ENCODE assay signal across 1 cellular context in the genomic region with DNA sequence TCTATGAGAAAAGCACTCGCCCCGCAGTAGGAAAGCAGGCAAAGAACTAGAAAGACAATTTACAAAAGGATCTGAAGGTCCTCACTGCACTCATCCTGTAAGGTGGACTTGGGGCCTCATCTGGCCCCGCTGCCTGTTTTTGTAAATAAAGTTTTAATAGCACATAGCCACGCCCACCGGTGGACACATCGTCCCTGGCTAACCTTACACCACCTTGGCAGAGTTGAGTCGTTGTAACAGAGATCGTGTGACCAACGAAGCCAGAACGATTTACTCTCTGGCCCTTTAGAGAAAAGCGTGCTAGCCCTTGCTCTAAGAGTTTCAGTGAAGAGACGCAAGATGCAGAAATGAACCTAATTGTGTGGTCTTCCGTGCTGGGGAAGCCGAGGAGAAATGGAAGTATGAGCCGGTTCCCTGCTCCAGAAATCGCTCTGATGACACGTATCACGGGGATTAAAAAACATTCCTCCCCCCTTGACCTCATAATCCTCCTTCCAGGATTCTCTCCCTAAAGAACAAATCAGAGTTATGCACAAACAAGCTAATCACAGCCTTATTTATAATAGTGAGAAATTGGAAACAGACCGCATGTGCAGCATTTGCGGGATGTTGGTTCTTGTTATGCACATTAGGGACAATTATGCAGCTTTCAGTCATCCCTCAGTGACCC.
TF ChIP-seq lines count a peak whose summit lies in the region.

No MANE protein-coding gene starts in this region.

TF ChIP-seq in K562, 482 proteins besides CTCF, POLR2A, EP300 and RAD21 (continued from another document):
- TF ChIP-seq FUS (optimal IDR thresholded peaks at IDR 0.05; ENCODE audit: low read depth, low read length) (no peak), PTTG1 (tag; IDR thresholded peaks at IDR 0.05; ENCODE audit: low read depth) (no peak), RNF2 (IDR thresholded peaks at IDR 0.05) (no peak), SAP30 (IDR thresholded peaks at IDR 0.05; ENCODE audit: borderline replicate concordance, insufficient read depth, low read depth, low read length, poor library complexity, severe bottlenecking) (no peak), ZKSCAN1 (IDR thresholded peaks at IDR 0.05; ENCODE audit: low read depth, low read length) (peak; percentile 69; the same call in 1 of the 2 replicates), NFXL1 (CRISPR knock-in tag; IDR thresholded peaks at IDR 0.05) (no peak), RBBP5 (IDR thresholded peaks at IDR 0.05; ENCODE audit: borderline replicate concordance, insufficient read depth, low read length, poor library complexity, severe bottlenecking) (no peak), KDM1A (IDR thresholded peaks at IDR 0.05) (peak; percentile 53 to 65), SP1 (CRISPR knock-in tag; IDR thresholded peaks at IDR 0.05) (peak; percentile 71), STAT5B (CRISPR knock-in tag; IDR thresholded peaks at IDR 0.05) (no peak), ZNF133 (CRISPR knock-in tag; IDR thresholded peaks at IDR 0.05) (no peak), PHF21A (IDR thresholded peaks at IDR 0.05; ENCODE audit: borderline replicate concordance, low read depth) (peak; percentile 77)
- TF ChIP-seq, protein P1, sequence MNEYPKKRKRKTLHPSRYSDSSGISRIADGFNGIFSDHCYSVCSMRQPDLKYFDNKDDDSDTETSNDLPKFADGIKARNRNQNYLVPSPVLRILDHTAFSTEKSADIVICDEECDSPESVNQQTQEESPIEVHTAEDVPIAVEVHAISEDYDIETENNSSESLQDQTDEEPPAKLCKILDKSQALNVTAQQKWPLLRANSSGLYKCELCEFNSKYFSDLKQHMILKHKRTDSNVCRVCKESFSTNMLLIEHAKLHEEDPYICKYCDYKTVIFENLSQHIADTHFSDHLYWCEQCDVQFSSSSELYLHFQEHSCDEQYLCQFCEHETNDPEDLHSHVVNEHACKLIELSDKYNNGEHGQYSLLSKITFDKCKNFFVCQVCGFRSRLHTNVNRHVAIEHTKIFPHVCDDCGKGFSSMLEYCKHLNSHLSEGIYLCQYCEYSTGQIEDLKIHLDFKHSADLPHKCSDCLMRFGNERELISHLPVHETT (CRISPR knock-in tag; conservative IDR thresholded peaks at IDR 0.05 in 1 of 2, IDR thresholded peaks at IDR 0.05 in 1 of 2) = no peak
- TF ChIP-seq, protein P2, sequence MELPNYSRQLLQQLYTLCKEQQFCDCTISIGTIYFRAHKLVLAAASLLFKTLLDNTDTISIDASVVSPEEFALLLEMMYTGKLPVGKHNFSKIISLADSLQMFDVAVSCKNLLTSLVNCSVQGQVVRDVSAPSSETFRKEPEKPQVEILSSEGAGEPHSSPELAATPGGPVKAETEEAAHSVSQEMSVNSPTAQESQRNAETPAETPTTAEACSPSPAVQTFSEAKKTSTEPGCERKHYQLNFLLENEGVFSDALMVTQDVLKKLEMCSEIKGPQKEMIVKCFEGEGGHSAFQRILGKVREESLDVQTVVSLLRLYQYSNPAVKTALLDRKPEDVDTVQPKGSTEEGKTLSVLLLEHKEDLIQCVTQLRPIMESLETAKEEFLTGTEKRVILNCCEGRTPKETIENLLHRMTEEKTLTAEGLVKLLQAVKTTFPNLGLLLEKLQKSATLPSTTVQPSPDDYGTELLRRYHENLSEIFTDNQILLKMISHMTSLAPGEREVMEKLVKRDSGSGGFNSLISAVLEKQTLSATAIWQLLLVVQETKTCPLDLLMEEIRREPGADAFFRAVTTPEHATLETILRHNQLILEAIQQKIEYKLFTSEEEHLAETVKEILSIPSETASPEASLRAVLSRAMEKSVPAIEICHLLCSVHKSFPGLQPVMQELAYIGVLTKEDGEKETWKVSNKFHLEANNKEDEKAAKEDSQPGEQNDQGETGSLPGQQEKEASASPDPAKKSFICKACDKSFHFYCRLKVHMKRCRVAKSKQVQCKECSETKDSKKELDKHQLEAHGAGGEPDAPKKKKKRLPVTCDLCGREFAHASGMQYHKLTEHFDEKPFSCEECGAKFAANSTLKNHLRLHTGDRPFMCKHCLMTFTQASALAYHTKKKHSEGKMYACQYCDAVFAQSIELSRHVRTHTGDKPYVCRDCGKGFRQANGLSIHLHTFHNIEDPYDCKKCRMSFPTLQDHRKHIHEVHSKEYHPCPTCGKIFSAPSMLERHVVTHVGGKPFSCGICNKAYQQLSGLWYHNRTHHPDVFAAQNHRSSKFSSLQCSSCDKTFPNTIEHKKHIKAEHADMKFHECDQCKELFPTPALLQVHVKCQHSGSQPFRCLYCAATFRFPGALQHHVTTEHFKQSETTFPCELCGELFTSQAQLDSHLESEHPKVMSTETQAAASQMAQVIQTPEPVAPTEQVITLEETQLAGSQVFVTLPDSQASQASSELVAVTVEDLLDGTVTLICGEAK (IDR thresholded peaks at IDR 0.05) = peak; percentile 99
- TF ChIP-seq, protein P2 (CRISPR knock-in tag; IDR thresholded peaks at IDR 0.05) = peak; percentile 98
- TF ChIP-seq, protein P3, sequence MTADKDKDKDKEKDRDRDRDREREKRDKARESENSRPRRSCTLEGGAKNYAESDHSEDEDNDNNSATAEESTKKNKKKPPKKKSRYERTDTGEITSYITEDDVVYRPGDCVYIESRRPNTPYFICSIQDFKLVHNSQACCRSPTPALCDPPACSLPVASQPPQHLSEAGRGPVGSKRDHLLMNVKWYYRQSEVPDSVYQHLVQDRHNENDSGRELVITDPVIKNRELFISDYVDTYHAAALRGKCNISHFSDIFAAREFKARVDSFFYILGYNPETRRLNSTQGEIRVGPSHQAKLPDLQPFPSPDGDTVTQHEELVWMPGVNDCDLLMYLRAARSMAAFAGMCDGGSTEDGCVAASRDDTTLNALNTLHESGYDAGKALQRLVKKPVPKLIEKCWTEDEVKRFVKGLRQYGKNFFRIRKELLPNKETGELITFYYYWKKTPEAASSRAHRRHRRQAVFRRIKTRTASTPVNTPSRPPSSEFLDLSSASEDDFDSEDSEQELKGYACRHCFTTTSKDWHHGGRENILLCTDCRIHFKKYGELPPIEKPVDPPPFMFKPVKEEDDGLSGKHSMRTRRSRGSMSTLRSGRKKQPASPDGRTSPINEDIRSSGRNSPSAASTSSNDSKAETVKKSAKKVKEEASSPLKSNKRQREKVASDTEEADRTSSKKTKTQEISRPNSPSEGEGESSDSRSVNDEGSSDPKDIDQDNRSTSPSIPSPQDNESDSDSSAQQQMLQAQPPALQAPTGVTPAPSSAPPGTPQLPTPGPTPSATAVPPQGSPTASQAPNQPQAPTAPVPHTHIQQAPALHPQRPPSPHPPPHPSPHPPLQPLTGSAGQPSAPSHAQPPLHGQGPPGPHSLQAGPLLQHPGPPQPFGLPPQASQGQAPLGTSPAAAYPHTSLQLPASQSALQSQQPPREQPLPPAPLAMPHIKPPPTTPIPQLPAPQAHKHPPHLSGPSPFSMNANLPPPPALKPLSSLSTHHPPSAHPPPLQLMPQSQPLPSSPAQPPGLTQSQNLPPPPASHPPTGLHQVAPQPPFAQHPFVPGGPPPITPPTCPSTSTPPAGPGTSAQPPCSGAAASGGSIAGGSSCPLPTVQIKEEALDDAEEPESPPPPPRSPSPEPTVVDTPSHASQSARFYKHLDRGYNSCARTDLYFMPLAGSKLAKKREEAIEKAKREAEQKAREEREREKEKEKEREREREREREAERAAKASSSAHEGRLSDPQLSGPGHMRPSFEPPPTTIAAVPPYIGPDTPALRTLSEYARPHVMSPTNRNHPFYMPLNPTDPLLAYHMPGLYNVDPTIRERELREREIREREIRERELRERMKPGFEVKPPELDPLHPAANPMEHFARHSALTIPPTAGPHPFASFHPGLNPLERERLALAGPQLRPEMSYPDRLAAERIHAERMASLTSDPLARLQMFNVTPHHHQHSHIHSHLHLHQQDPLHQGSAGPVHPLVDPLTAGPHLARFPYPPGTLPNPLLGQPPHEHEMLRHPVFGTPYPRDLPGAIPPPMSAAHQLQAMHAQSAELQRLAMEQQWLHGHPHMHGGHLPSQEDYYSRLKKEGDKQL (CRISPR knock-in tag; IDR thresholded peaks at IDR 0.05; ENCODE audit: borderline replicate concordance) = no peak
